8 cellular contexts compared by ENCODE assay signal in the genomic region with DNA sequence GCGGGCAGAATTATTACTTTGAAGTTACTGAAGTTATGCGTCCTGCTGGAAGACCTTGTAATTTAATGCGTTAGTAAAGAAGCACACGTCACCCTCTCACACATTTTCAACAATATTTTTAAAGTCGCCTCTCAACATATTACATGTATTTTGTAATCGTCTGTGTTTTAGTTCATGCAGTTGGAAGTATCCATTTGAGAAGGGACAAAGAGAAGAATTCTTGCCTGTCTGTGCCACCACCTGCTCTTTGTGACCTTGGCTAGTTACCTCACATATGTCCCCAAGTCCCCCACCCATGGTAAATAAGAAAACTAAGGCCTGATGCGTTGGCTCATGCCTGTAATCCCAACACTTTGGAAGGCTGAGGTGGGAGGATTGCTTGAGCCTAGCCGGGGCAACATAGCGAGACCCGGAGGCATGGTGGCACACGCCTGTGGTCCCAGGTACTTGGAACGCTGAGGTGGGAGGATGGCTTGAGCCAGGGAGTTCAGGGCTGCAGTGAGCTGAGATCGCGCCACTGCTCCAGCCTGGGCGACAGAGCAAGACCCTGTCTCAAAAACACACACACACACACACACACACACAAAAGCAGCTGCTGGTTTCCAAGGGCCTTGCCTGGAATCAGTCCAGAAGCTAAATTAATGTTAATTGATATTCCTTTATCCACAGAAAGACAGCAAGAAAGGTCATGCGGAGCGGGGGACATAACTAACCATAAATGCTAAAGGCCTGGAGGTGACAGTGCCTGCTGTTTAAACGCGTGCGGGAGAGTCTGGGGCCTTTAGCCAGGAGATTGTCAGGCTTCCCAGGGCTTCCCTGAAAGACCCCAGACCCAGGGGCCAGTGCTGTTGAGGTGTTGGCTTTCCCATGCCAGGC. TPM values are rescaled to one million over a fixed set of nuclear protein-coding genes. Genes with fewer than 3 reads are reported as not detected.
A peak's percentile ranks its signal among the peaks of the same experiment; 100 is the strongest.
DNase-seq lines count a peak whose midpoint lies in the region; ATAC-seq, FAIRE-seq and TF ChIP-seq lines count a peak whose summit lies in the region.

No MANE protein-coding gene starts in this region.

- H3K9me3 Mint-ChIP-seq in H9, result peaks cover 4 to 11% of the 10 kb centered on the region in 2 experiments; a peak in 4 of 5 replicates
- no peaks in the 10 kb centered on the region for H3K9me3 Mint-ChIP-seq in activated CD8-positive, alpha-beta T cell treated with anti-CD3 and anti-CD28 coated beads, Interleukin-2, amount 10 ng/mL, durations not matched to agents 7 days and 5 days (ENCODE audit: insufficient read depth)

- H3K4me3 ChIP-seq in A549 (peak overlapping the region; percentile 100), stomach (peak overlapping the region; percentile 77 to 90 (median 84))

- peak overlapping the region; percentile 98 to 99 (median 98) for H3K27ac Mint-ChIP-seq in H9
- H3K27ac Mint-ChIP-seq in activated CD8-positive, alpha-beta T cell treated with anti-CD3 and anti-CD28 coated beads, Interleukin-2, amount 10 ng/mL, durations not matched to agents 7 days and 5 days, result peak overlapping the region; percentile 96

- no peak overlapping the region for H2BK12ac ChIP-seq in H9 (ENCODE audit: insufficient read length, low read depth, low read length)

- CTCF ChIA-PET in A549 (lab: Yijun Ruan, JAX), result interaction anchor here (1.0 to 1.4 kb wide), 3 partner anchors 10 to 45 kb away, joined by 3 read pairs; no protein-coding TSS in a partner anchor
- CTCF ChIA-PET in activated CD8-positive, alpha-beta T cell treated with anti-CD3 and anti-CD28 coated beads, Interleukin-2, amount 10 ng/mL, durations not matched to agents 7 days and 5 days (lab: Charles Lee), result interaction anchor here (1.0 to 7.0 kb wide), 3 partner anchors 40 to 48 kb away, joined by 3 to 37 read pairs (median 6); a partner anchor contains a TSS

- peak; percentile 97 for FAIRE-seq in A549 (lab: Jason Lieb, UNC)

- peaks cover 3 to 10% (median 4%) of the 10 kb centered on the region in 3 experiments; a peak in 6 of 7 replicates for H3K36me3 Mint-ChIP-seq in H9 (ENCODE audit: insufficient read depth in 1 of 3, low read depth in 3 of 3)
- H3K36me3 Mint-ChIP-seq in activated CD8-positive, alpha-beta T cell treated with anti-CD3 and anti-CD28 coated beads, Interleukin-2, amount 10 ng/mL, durations not matched to agents 7 days and 5 days (ENCODE audit: low read depth), result peaks cover 32% of the 10 kb centered on the region

- H3K4me2 ChIP-seq in A549, result peak overlapping the region; percentile 81
- peak overlapping the region; percentile 48 for H3K4me2 ChIP-seq in H9 (ENCODE audit: insufficient read depth, insufficient read length, low read length)

- no peak overlapping the region for H4K5ac ChIP-seq in H9 (ENCODE audit: insufficient read length, low read depth, low read length)

- TF ChIP-seq EP300 in A549 (IDR thresholded peaks at IDR 0.05) (no peak), stomach (IDR thresholded peaks at IDR 0.05) (no peak)

- peaks cover 19 to 28% of the 10 kb centered on the region in 2 experiments for H3K4me1 Mint-ChIP-seq in H9
- peaks cover 21% of the 10 kb centered on the region for H3K4me1 Mint-ChIP-seq in activated CD8-positive, alpha-beta T cell treated with anti-CD3 and anti-CD28 coated beads, Interleukin-2, amount 10 ng/mL, durations not matched to agents 7 days and 5 days (ENCODE audit: low read depth)

- ATAC-seq in A549, result no peak
- no peak for ATAC-seq in activated CD8-positive, alpha-beta T cell treated with anti-CD3 and anti-CD28 coated beads, Interleukin-2, amount 10 ng/mL, durations not matched to agents 7 days and 5 days
- ATAC-seq in HG02610 (IDR thresholded peaks at IDR 0.05; ENCODE audit: unreplicated experiment), result no peak
- ATAC-seq in GM21515 (IDR thresholded peaks at IDR 0.05; ENCODE audit: unreplicated experiment), result no peak
- no peak for ATAC-seq in GM18861 (IDR thresholded peaks at IDR 0.05; ENCODE audit: unreplicated experiment)

- H3K27me3 Mint-ChIP-seq in H9 (ENCODE audit: low read depth), result no peaks in the 10 kb centered on the region
- H3K27me3 Mint-ChIP-seq in activated CD8-positive, alpha-beta T cell treated with anti-CD3 and anti-CD28 coated beads, Interleukin-2, amount 10 ng/mL, durations not matched to agents 7 days and 5 days (ENCODE audit: low read depth), result no peaks in the 10 kb centered on the region

- POLR2A ChIA-PET in A549 (lab: Yijun Ruan, JAX), result no interaction called here
- POLR2A ChIA-PET in activated CD8-positive, alpha-beta T cell treated with anti-CD3 and anti-CD28 coated beads, Interleukin-2, amount 10 ng/mL, durations not matched to agents 7 days and 5 days (lab: Charles Lee), result interaction anchor here (0.6 to 9.0 kb wide), 5 partner anchors 10 to 124 kb away, joined by 3 to 117 read pairs (median 3); a partner anchor contains a TSS

- peak overlapping the region; percentile 94 for H3K9ac ChIP-seq in H9 (ENCODE audit: extremely low read depth, insufficient read length, low read length)

- H2BK120ac ChIP-seq in H9 (ENCODE audit: low read depth, low read length, poor library complexity, severe bottlenecking), result peak overlapping the region; percentile 90

- H3K4ac ChIP-seq in H9 (ENCODE audit: low read depth, low read length), result no peak overlapping the region; the same call in 1 of the 2 replicates

- no peaks in the 10 kb centered on the region for H4K20me1 ChIP-seq in H9 (ENCODE audit: control insufficient read depth, insufficient read depth, insufficient read length)

- no peak overlapping the region for H3K23ac ChIP-seq in H9 (ENCODE audit: insufficient read length, low read depth, low read length)

- H3T11ph ChIP-seq in H9 (ENCODE audit: low read length), result peak overlapping the region; percentile 73

- no peak overlapping the region for H2BK5ac ChIP-seq in H9 (ENCODE audit: insufficient read length, low read length)

- H3K23me2 ChIP-seq in H9 (ENCODE audit: insufficient read length, low read depth, low read length, poor library complexity, severe bottlenecking), result peaks cover 18% of the 10 kb centered on the region

- peak overlapping the region; percentile 93; the same call in 1 of the 2 replicates for H3K14ac ChIP-seq in H9 (ENCODE audit: insufficient read depth, low read length)

- no peak overlapping the region for H4K91ac ChIP-seq in H9 (ENCODE audit: insufficient read length, low read depth, low read length)

- H3K4me3 Mint-ChIP-seq in H9, result peak overlapping the region; percentile 83 to 94
- H3K4me3 Mint-ChIP-seq in activated CD8-positive, alpha-beta T cell treated with anti-CD3 and anti-CD28 coated beads, Interleukin-2, amount 10 ng/mL, durations not matched to agents 7 days and 5 days, result peak overlapping the region; percentile 79

- H3K79me2 ChIP-seq in H9 (ENCODE audit: insufficient read depth, low read length), result peaks cover 13% of the 10 kb centered on the region; the same call in 1 of the 2 replicates

- no peak overlapping the region for H3K56ac ChIP-seq in H9 (ENCODE audit: insufficient read length, low read depth, low read length)

- no peaks in the 10 kb centered on the region for H3K27me3 ChIP-seq in H9 (ENCODE audit: insufficient read depth, low read length)
- H3K27me3 ChIP-seq in stomach, result no peaks in the 10 kb centered on the region

- no peaks in the 10 kb centered on the region for H3K9me3 ChIP-seq in A549
- no peaks in the 10 kb centered on the region for H3K9me3 ChIP-seq in H9 (ENCODE audit: control insufficient read depth, low read depth, low read length)
- H3K9me3 ChIP-seq in stomach, result no peaks in the 10 kb centered on the region

- no peak for TF ChIP-seq POLR2A in A549 (IDR thresholded peaks at IDR 0.05; ENCODE audit: low read length)
- TF ChIP-seq POLR2A in stomach (IDR thresholded peaks at IDR 0.05), result no peak

- no peak overlapping the region for H4K8ac ChIP-seq in H9 (replicated peaks; ENCODE audit: insufficient read length, low read depth, low read length)

- H3K27ac ChIP-seq in A549 (peak overlapping the region; percentile 99 to 100), H9 (ENCODE audit: insufficient read length, low read depth, low read length) (peak overlapping the region; percentile 90), stomach (peak overlapping the region; percentile 96 to 99 (median 99))

- no peak overlapping the region for H2AK5ac ChIP-seq in H9 (ENCODE audit: insufficient read length, low read length)

- no peak overlapping the region for H2BK15ac ChIP-seq in H9 (ENCODE audit: low read depth, low read length)

- no peaks in the 10 kb centered on the region for H3K36me3 ChIP-seq in stomach

- intact Hi-C loops in stomach (cut with DNase I; ENCODE audit: low total_unique reads), result no loop called here

- TF ChIP-seq CTCF in A549 (IDR thresholded peaks at IDR 0.05) (no peak), H9 (conservative IDR thresholded peaks at IDR 0.05) (no peak), stomach (IDR thresholded peaks at IDR 0.05) (no peak)

- no peak overlapping the region for H2BK20ac ChIP-seq in H9 (ENCODE audit: low read depth, low read length, poor library complexity, severe bottlenecking)

- H3K79me1 ChIP-seq in H9 (ENCODE audit: insufficient read depth, low read depth, low read length, poor library complexity, severe bottlenecking), result no peaks in the 10 kb centered on the region

- H3K4me1 ChIP-seq in A549, result peaks cover 28% of the 10 kb centered on the region
- H3K4me1 ChIP-seq in H9 (ENCODE audit: insufficient read depth, low read length), result no peaks in the 10 kb centered on the region
- peaks cover 22 to 41% (median 34%) of the 10 kb centered on the region in 4 donors for H3K4me1 ChIP-seq in stomach

- no peak for DNase-seq in A549 (ENCODE audit: low read depth in 1 of 2, low spot score in 1 of 2)
- DNase-seq in H9, result no peak
- DNase-seq in activated CD8-positive, alpha-beta T cell treated with anti-CD3 and anti-CD28 coated beads, Interleukin-2, amount 10 ng/mL, durations not matched to agents 7 days and 5 days, result no peak
- peak; percentile 36 for DNase-seq in iris pigment epithelial cell (ENCODE audit: low read depth)
- DNase-seq in stomach, result no peak

- WGBS in A549 (ENCODE audit: missing lambda C conversion rate), result 49% methylated on average over 17 of the region's 20 CpGs
- WGBS in H9 (ENCODE audit: extremely low coverage, insufficient read length, low lambda C conversion rate), result no CpG with 5 or more reads among the region's 20 CpGs
- WGBS in stomach, 5 donors, result 18 to 45% (median 28%) methylated on average over 16 to 20 of the region's 20 CpGs

- no peak for TF ChIP-seq RAD21 in A549 (conservative IDR thresholded peaks at IDR 0.05 in 1 of 2, IDR thresholded peaks at IDR 0.05 in 1 of 2)

- peak overlapping the region; percentile 73 for H3K18ac ChIP-seq in H9 (ENCODE audit: insufficient read length, low read depth, low read length)

- H2AFZ ChIP-seq in H9 (ENCODE audit: low read length), result no peak overlapping the region

RNA-seq across cellular contexts. Expression of a gene that starts 0.8 kb away (rescaled TPM):
- polyA plus RNA-seq in A549 (2011; rRNA removed) (10.6 and 13.2 TPM in 2 replicates), A549 (2017; fragmentation: RNase III; extraction: RNeasy Plus Mini Kit Qiagen cat#74134 plus additional on column Dnase treatment) (7.0 to 8.8 TPM (median 7.8 TPM) in 3 replicates), stomach (1 to 10 TPM; 2.3 to 7.0 (median 6.3) TPM)
- 15.4 and 19.6 TPM in 2 replicates for polyA plus RNA-seq in A549 (2012; cell fraction: cytosol; rRNA removed)
- polyA plus RNA-seq in A549 (2012; cell fraction: nucleus; rRNA removed), result 25.8 and 40.4 TPM in 2 replicates
- polyA minus RNA-seq in A549 (2011; rRNA and poly(A)+ RNA removed), result 9.0 and 9.4 TPM in 2 replicates
- total RNA-seq in H9 (2021) (1.9 and 2.7 TPM in 2 replicates), stomach (10 to 100 TPM in 1 of 5 donors, 1 to 10 TPM in 2, under 1 TPM in 1, not detected in 1; 0.89 to 16.2 (median 2.9) TPM)
- total RNA-seq in activated CD8-positive, alpha-beta T cell treated with anti-CD3 and anti-CD28 coated beads, Interleukin-2, amount 10 ng/mL, durations not matched to agents 7 days and 5 days, result 1 to 10 TPM; 5.9 to 6.2 TPM

RNA-seq across cellular contexts. Expression of a gene that starts 1.7 kb away (rescaled TPM):
- polyA plus RNA-seq in A549 (2011; rRNA removed) (4.4 and 11.9 TPM in 2 replicates), A549 (2017; fragmentation: RNase III; extraction: RNeasy Plus Mini Kit Qiagen cat#74134 plus additional on column Dnase treatment) (31.0 to 33.3 TPM (median 32.9 TPM) in 3 replicates), stomach (10 to 100 TPM in 2 of 3 donors, 1 to 10 TPM in 1; 9.0 to 13.9 (median 12.6) TPM)
- 17.0 and 25.3 TPM in 2 replicates for polyA plus RNA-seq in A549 (2012; cell fraction: cytosol; rRNA removed)
- 71.6 and 78.9 TPM in 2 replicates for polyA plus RNA-seq in A549 (2012; cell fraction: nucleus; rRNA removed)
- 21.9 and 36.5 TPM in 2 replicates for polyA minus RNA-seq in A549 (2011; rRNA and poly(A)+ RNA removed)
- total RNA-seq in H9 (2021) (137 and 144 TPM in 2 replicates), stomach (10 to 100 TPM; 13.2 to 61.6 (median 35.3) TPM)
- total RNA-seq in activated CD8-positive, alpha-beta T cell treated with anti-CD3 and anti-CD28 coated beads, Interleukin-2, amount 10 ng/mL, durations not matched to agents 7 days and 5 days, result 100 to 1,000 TPM; 141 to 146 TPM

RNA-seq across cellular contexts. Expression of a gene that starts 28.9 kb away (rescaled TPM):
- polyA plus RNA-seq in A549 (2011; rRNA removed), result not detected in 2 replicates
- polyA plus RNA-seq in A549 (2012; cell fraction: cytosol; rRNA removed), result 0.05 and 0.07 TPM in 2 replicates
- 0.19 and 0.27 TPM in 2 replicates for polyA plus RNA-seq in A549 (2012; cell fraction: nucleus; rRNA removed)
- polyA plus RNA-seq in A549 (2017; fragmentation: RNase III; extraction: RNeasy Plus Mini Kit Qiagen cat#74134 plus additional on column Dnase treatment), result not detected in 3 replicates
- polyA minus RNA-seq in A549 (2011; rRNA and poly(A)+ RNA removed), result not detected in 2 replicates
- total RNA-seq in H9 (2021), result 7.1 and 8.4 TPM in 2 replicates
- 10 to 100 TPM; 12.1 to 13.6 TPM for total RNA-seq in activated CD8-positive, alpha-beta T cell treated with anti-CD3 and anti-CD28 coated beads, Interleukin-2, amount 10 ng/mL, durations not matched to agents 7 days and 5 days
- 1 to 10 TPM in 2 of 5 donors, not detected in 3; 2.3 to 8.3 TPM for total RNA-seq in stomach
- polyA plus RNA-seq in stomach, result 10 to 100 TPM in 1 of 3 donors, 1 to 10 TPM in 2; 4.4 to 12.7 (median 8.1) TPM

RNA-seq across cellular contexts. Expression of a gene that starts 38.5 kb away (rescaled TPM):
- polyA plus RNA-seq in A549 (2011; rRNA removed) (63.5 and 88.8 TPM in 2 replicates), A549 (2017; fragmentation: RNase III; extraction: RNeasy Plus Mini Kit Qiagen cat#74134 plus additional on column Dnase treatment) (230 to 251 TPM (median 237 TPM) in 3 replicates), stomach (100 to 1,000 TPM; 114 to 161 (median 125) TPM)
- 224 and 258 TPM in 2 replicates for polyA plus RNA-seq in A549 (2012; cell fraction: cytosol; rRNA removed)
- 239 and 267 TPM in 2 replicates for polyA plus RNA-seq in A549 (2012; cell fraction: nucleus; rRNA removed)
- polyA minus RNA-seq in A549 (2011; rRNA and poly(A)+ RNA removed), result 77.6 and 92.3 TPM in 2 replicates
- total RNA-seq in H9 (2021) (101 and 103 TPM in 2 replicates), stomach (10 to 100 TPM; 23.2 to 63.8 (median 35.6) TPM)
- total RNA-seq in activated CD8-positive, alpha-beta T cell treated with anti-CD3 and anti-CD28 coated beads, Interleukin-2, amount 10 ng/mL, durations not matched to agents 7 days and 5 days, result 100 to 1,000 TPM in 1 of 2 experiments, 10 to 100 TPM in 1; 98.9 to 106 TPM

RNA-seq across cellular contexts. Expression of a gene that starts 46.3 kb away (rescaled TPM):
- 73.1 and 73.6 TPM in 2 replicates for polyA plus RNA-seq in A549 (2011; rRNA removed)
- 122 and 166 TPM in 2 replicates for polyA plus RNA-seq in A549 (2012; cell fraction: cytosol; rRNA removed)
- polyA plus RNA-seq in A549 (2012; cell fraction: nucleus; rRNA removed), result 138 and 186 TPM in 2 replicates
- polyA plus RNA-seq in A549 (2017; fragmentation: RNase III; extraction: RNeasy Plus Mini Kit Qiagen cat#74134 plus additional on column Dnase treatment), result 177 to 191 TPM (median 179 TPM) in 3 replicates
- polyA minus RNA-seq in A549 (2011; rRNA and poly(A)+ RNA removed), result 139 and 176 TPM in 2 replicates
- 85.3 and 98.4 TPM in 2 replicates for total RNA-seq in H9 (2021)
- 100 to 1,000 TPM; 164 to 165 TPM for total RNA-seq in activated CD8-positive, alpha-beta T cell treated with anti-CD3 and anti-CD28 coated beads, Interleukin-2, amount 10 ng/mL, durations not matched to agents 7 days and 5 days
- total RNA-seq in stomach, result 100 to 1,000 TPM in 2 of 5 donors, 10 to 100 TPM in 3; 25.5 to 211 (median 75.2) TPM
- 10 to 100 TPM; 52.1 to 73.9 (median 59.1) TPM for polyA plus RNA-seq in stomach
